25 cellular contexts compared by ENCODE assay signal in the genomic region with DNA sequence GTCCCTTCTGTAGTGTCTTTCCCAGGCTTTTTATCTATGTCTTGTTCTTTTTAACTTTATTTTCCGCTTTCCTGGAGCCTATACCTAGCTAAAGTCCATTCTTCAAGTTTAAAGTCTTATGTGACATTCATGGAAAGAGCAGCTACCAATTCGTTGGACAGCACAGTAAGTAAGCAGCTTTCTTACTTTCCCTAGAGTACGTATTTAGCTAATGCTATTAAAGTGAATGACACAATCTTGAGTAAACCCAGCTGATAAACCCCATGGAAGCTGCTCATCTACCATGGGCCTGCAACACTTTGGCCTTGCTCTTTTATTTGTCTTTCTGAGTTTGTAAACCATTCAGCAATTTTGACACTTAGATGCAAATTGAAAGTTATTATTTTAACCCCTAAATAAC. TPM values are rescaled to one million over a fixed set of nuclear protein-coding genes. Genes with fewer than 3 reads are reported as not detected.
"Had no signal": no experiment of that assay in that cellular context is flagged by ENCODE, and none has a peak within 500 bp of the region (broad histone marks: within the 10 kb centered on the region; RNA-seq: fewer than 3 reads in every experiment).

No MANE protein-coding gene starts in this region.

- H3K4me1 Mint-ChIP-seq: brain, natural killer cell had no signal

- DNase-seq: activated CD4-positive, alpha-beta T cell treated with anti-CD3 and anti-CD28 coated beads for 1 hour; activated CD4-positive, alpha-beta T cell treated with anti-CD3 and anti-CD28 coated beads, Interleukin-2, amount 50 U/mL, for 1 hour; activated CD8-positive, alpha-beta T cell treated with anti-CD3 and anti-CD28 coated beads, Interleukin-2, amount 10 ng/mL, durations not matched to agents 7 days and 5 days; activated gamma-delta T cell; aorta; heart right ventricle; left lung; natural killer cell; ovary; stimulated activated CD4-positive, alpha-beta T cell treated with anti-CD3 and anti-CD28 coated beads, Interleukin-12 subunit alpha, Interleukin-12 subunit beta, amount 100 ng/mL, for 4 hours; stimulated activated CD4-positive, alpha-beta T cell treated with anti-CD3 and anti-CD28 coated beads, Interleukin-4, amount 100 ng/mL, for 4 hours; stimulated activated naive CD8-positive, alpha-beta T cell treated with anti-CD3 and anti-CD28 coated beads, Interleukin-15, Interleukin-2, amounts not matched to agents 100 U/mL and 50 U/mL, for 24 hours; upper lobe of left lung had no signal

- H3K36me3 ChIP-seq: gastroesophageal sphincter, heart right ventricle, left lung, neutrophil, ovary, upper lobe of left lung had no signal

- H3K27ac Mint-ChIP-seq: activated CD8-positive, alpha-beta T cell treated with anti-CD3 and anti-CD28 coated beads, Interleukin-2, amount 10 ng/mL, durations not matched to agents 7 days and 5 days; activated naive CD4-positive, alpha-beta T cell treated with anti-CD3 and anti-CD28 coated beads, Interleukin-2, amount 50 U/mL, for 72 hours; activated T-helper 1 cell treated with anti-CD3 and anti-CD28 coated beads, Interleukin-12 subunit alpha, Interleukin-12 subunit beta, Interleukin-2, Interleukin-4 antibody, amounts not matched to agents 30 ng/mL and 10 ng/mL and 1 ng/mL, durations not matched to agents 14 hours and 24 hours and 36 hours; brain; natural killer cell had no signal

- H3K27me3 ChIP-seq: neutrophil, ovary, upper lobe of left lung had no signal

- H3K36me3 Mint-ChIP-seq: activated naive CD4-positive, alpha-beta T cell treated with anti-CD3 and anti-CD28 coated beads, Interleukin-2, amount 50 U/mL, for 72 hours; brain; natural killer cell had no signal

- ATAC-seq: activated CD8-positive, alpha-beta T cell treated with anti-CD3 and anti-CD28 coated beads, Interleukin-2, amount 10 ng/mL, durations not matched to agents 7 days and 5 days; activated naive CD4-positive, alpha-beta T cell treated with anti-CD3 and anti-CD28 coated beads, Interleukin-2, amount 50 U/mL, for 72 hours; gastroesophageal sphincter; heart right ventricle; left lung; natural killer cell; stimulated activated naive CD8-positive, alpha-beta T cell treated with anti-CD3 and anti-CD28 coated beads, Interleukin-15, Interleukin-2, amounts not matched to agents 100 U/mL and 50 U/mL, for 24 hours had no signal

- H3K27me3 Mint-ChIP-seq: brain had no signal

- H3K4me3 ChIP-seq: gastroesophageal sphincter, heart right ventricle, left lung, lung, ovary, upper lobe of left lung had no signal

- H3K9me3 ChIP-seq: gastroesophageal sphincter, heart right ventricle, left lung, neutrophil, ovary, upper lobe of left lung had no signal

- H3K27ac ChIP-seq: epithelial cell of prostate, gastroesophageal sphincter, heart right ventricle, left lung, neutrophil, ovary, upper lobe of left lung, VCaP had no signal

- H3K9me3 Mint-ChIP-seq: activated naive CD4-positive, alpha-beta T cell treated with anti-CD3 and anti-CD28 coated beads, Interleukin-2, amount 50 U/mL, for 72 hours; activated T-helper 1 cell treated with anti-CD3 and anti-CD28 coated beads, Interleukin-12 subunit alpha, Interleukin-12 subunit beta, Interleukin-2, Interleukin-4 antibody, amounts not matched to agents 30 ng/mL and 10 ng/mL and 1 ng/mL, durations not matched to agents 14 hours and 24 hours and 36 hours; natural killer cell had no signal

- H3K4me1 ChIP-seq: gastroesophageal sphincter, heart right ventricle, left lung, upper lobe of left lung had no signal

- H3K4me3 Mint-ChIP-seq: activated CD8-positive, alpha-beta T cell treated with anti-CD3 and anti-CD28 coated beads, Interleukin-2, amount 10 ng/mL, durations not matched to agents 7 days and 5 days; activated T-helper 1 cell treated with anti-CD3 and anti-CD28 coated beads, Interleukin-12 subunit alpha, Interleukin-12 subunit beta, Interleukin-2, Interleukin-4 antibody, amounts not matched to agents 30 ng/mL and 10 ng/mL and 1 ng/mL, durations not matched to agents 14 hours and 24 hours and 36 hours; brain; natural killer cell had no signal

RNA-seq across cellular contexts. Expression of gene ALX1, which starts 30.0 kb away (rescaled TPM):
- total RNA-seq: activated CD8-positive, alpha-beta T cell treated with anti-CD3 and anti-CD28 coated beads, Interleukin-2, amount 10 ng/mL, durations not matched to agents 7 days and 5 days; activated naive CD4-positive, alpha-beta T cell treated with anti-CD3 and anti-CD28 coated beads, Interleukin-2, amount 50 U/mL, for 72 hours; activated T-helper 1 cell treated with anti-CD3 and anti-CD28 coated beads, Interleukin-12 subunit alpha, Interleukin-12 subunit beta, Interleukin-2, Interleukin-4 antibody, amounts not matched to agents 30 ng/mL and 10 ng/mL and 1 ng/mL, durations not matched to agents 14 hours and 24 hours and 36 hours; aorta; cardiac septum; gastroesophageal sphincter; heart right ventricle; left lung; natural killer cell; pulmonary artery endothelial cell; T-helper 2 cell treated with Interferon-gamma antibody and Interleukin-4, amounts not matched to agents 100 ng/mL and 5 ng/mL, for 36 hours had no signal
- polyA plus RNA-seq: adipose tissue had no signal
